Comparison of ENCODE assay signal across 16 cellular contexts in genomic region chr7:93949468-93949867, GRCh38. TPM values are rescaled to one million over a fixed set of nuclear protein-coding genes. Genes with fewer than 3 reads are reported as not detected.
DNase-seq lines count a peak whose midpoint lies in the region; ATAC-seq, FAIRE-seq and TF ChIP-seq lines count a peak whose summit lies in the region.
"Had no signal": no experiment of that assay in that cellular context is flagged by ENCODE, and none has a peak within 500 bp of the region (broad histone marks: within the 10 kb centered on the region; RNA-seq: fewer than 3 reads in every experiment).

No MANE protein-coding gene starts in this region.

- no peaks in the 10 kb centered on the region for H3K9me3 ChIP-seq in mesodermal cell (ENCODE audit: control insufficient read depth, low read length)

- no peak overlapping the region for H3K4me3 ChIP-seq in BJ (ENCODE audit: low read depth, low read length)
- no peak overlapping the region for H3K4me3 ChIP-seq in mesodermal cell (ENCODE audit: extremely low read depth, insufficient read depth, low read length, poor library complexity, severe bottlenecking)

- no peaks in the 10 kb centered on the region for H3K27me3 ChIP-seq in BJ (ENCODE audit: control insufficient read depth, insufficient read depth, low read length)

- H3K4me1 ChIP-seq in mesodermal cell (ENCODE audit: control insufficient read depth, insufficient read depth, low read length, poor library complexity, severe bottlenecking) = peaks cover 16% of the 10 kb centered on the region

- peak overlapping the region; percentile 1 for H3K27ac ChIP-seq in mesodermal cell (ENCODE audit: low read depth, low read length, severe bottlenecking)
- H3K27ac ChIP-seq: epithelial cell of prostate had no signal

- FAIRE-seq in GM12891 (lab: Jason Lieb, UNC) = no peak

- CTCF ChIA-PET in BJ (lab: Yijun Ruan, JAX) = interaction anchor here (0.5 to 1.3 kb wide), 4 partner anchors 13 to 761 kb away, joined by 3 read pairs; no protein-coding TSS in a partner anchor
- CTCF ChIA-PET in GM10248 (lab: Yijun Ruan, JAX) = no interaction called here

- ATAC-seq in GM19463 (IDR thresholded peaks at IDR 0.05; ENCODE audit: unreplicated experiment) = no peak
- ATAC-seq: HCT116 had no signal

- H3K36me3 ChIP-seq in BJ (ENCODE audit: control insufficient read depth, insufficient read depth, low read length) = no peaks in the 10 kb centered on the region
- no peaks in the 10 kb centered on the region for H3K36me3 ChIP-seq in mesodermal cell (ENCODE audit: control insufficient read depth, insufficient read depth, low read length)

- POLR2A ChIA-PET in BJ (lab: Charles Lee) = no interaction called here
- POLR2A ChIA-PET in GM10248 (lab: Yijun Ruan, JAX) = no interaction called here

- WGBS in mesodermal cell (ENCODE audit: insufficient coverage in 2 of 2), 2 experiments = 57 to 70% methylated on average over 1 of the region's 1 CpG

- peak; percentile 89 for DNase-seq in BJ (ENCODE audit: low read depth)
- DNase-seq in NCI-H226 = peak; percentile 12
- peak; percentile 64 for DNase-seq in dedifferentiated amniotic fluid mesenchymal stem cell (ENCODE audit: extremely low spot score)
- no peak for DNase-seq in GM10248 (ENCODE audit: extremely low spot score)
- no peak for DNase-seq in GM12891 (ENCODE audit: insufficient read length, low spot score)
- no peak for DNase-seq in activated naive CD4-positive, alpha-beta T cell (lab: John Stamatoyannopoulos, UW)
- DNase-seq: anterior cingulate cortex; COR-L47; KBM-7; RPMI8226; stimulated activated CD4-positive, alpha-beta T cell treated with anti-CD3 and anti-CD28 coated beads, Interleukin-12 subunit alpha, Interleukin-12 subunit beta, amount 100 ng/mL, for 4 hours had no signal

- TF ChIP-seq POLR2A in GM12891 (IDR thresholded peaks at IDR 0.05; ENCODE audit: low read depth, low read length) = no peak

- TF ChIP-seq CTCF in BJ (IDR thresholded peaks at IDR 0.05; ENCODE audit: insufficient read depth, low read depth, low read length) (no peak), GM10248 (IDR thresholded peaks at IDR 0.05; ENCODE audit: control extremely low read depth, extremely low read depth, low read depth, missing control alignments) (no peak)

TF ChIP-seq in GM12891, 5 proteins besides CTCF, POLR2A, EP300 and RAD21:
- no peak for TF ChIP-seq POU2F2 (IDR thresholded peaks at IDR 0.05; ENCODE audit: low read depth, low read length)
- no peak for TF ChIP-seq POLR2AphosphoS5 (IDR thresholded peaks at IDR 0.05; ENCODE audit: low read depth, low read length)
- TF ChIP-seq PAX5 (IDR thresholded peaks at IDR 0.05; ENCODE audit: insufficient read depth, low read length, severe bottlenecking) = no peak
- TF ChIP-seq TAF1 (IDR thresholded peaks at IDR 0.05; ENCODE audit: low read depth, low read length) = no peak
- no peak for TF ChIP-seq SPI1 (IDR thresholded peaks at IDR 0.05; ENCODE audit: low read depth, low read length)

RNA-seq across cellular contexts. Expression of gene GNG11, which starts 27.9 kb away (rescaled TPM):
- 9.3 and 16.0 TPM in 2 replicates for polyA plus RNA-seq in BJ (2011; rRNA removed)
- 2.3 and 4.0 TPM in 2 replicates for polyA minus RNA-seq in BJ (2011; rRNA and poly(A)+ RNA removed)
- 49.7 TPM for polyA plus RNA-seq in mesodermal cell (2013, experiment 1 of 2)
- 41.9 TPM for polyA plus RNA-seq in mesodermal cell (2013, experiment 2 of 2)
- 1.3 TPM for polyA plus RNA-seq in GM12891 (2012; ENCODE audit: low read depth, missing spikeins)

RNA-seq across cellular contexts. Expression of gene GNGT1, which starts 43.1 kb away (rescaled TPM):
- polyA plus RNA-seq in BJ (2011; rRNA removed) = not detected in 2 replicates
- polyA minus RNA-seq in BJ (2011; rRNA and poly(A)+ RNA removed) = not detected in 2 replicates
- polyA plus RNA-seq in mesodermal cell (2013, experiment 1 of 2) = not detected
- polyA plus RNA-seq in mesodermal cell (2013, experiment 2 of 2) = not detected
- not detected for polyA plus RNA-seq in GM12891 (2012; ENCODE audit: low read depth, missing spikeins)
- polyA plus RNA-seq: neural cell had no signal

RNA-seq across cellular contexts. Expression of gene BET1, which starts 54.7 kb away (rescaled TPM):
- 26.3 and 32.6 TPM in 2 replicates for polyA plus RNA-seq in BJ (2011; rRNA removed)
- polyA minus RNA-seq in BJ (2011; rRNA and poly(A)+ RNA removed) = 3.9 and 8.9 TPM in 2 replicates
- 38.5 TPM for polyA plus RNA-seq in mesodermal cell (2013, experiment 1 of 2)
- 42.8 TPM for polyA plus RNA-seq in mesodermal cell (2013, experiment 2 of 2)
- 9.7 TPM for polyA plus RNA-seq in GM12891 (2012; ENCODE audit: low read depth, missing spikeins)

RNA-seq across cellular contexts. Expression of gene TFPI2, which starts 58.9 kb away (rescaled TPM):
- 113 and 143 TPM in 2 replicates for polyA plus RNA-seq in BJ (2011; rRNA removed)
- 11.1 and 22.0 TPM in 2 replicates for polyA minus RNA-seq in BJ (2011; rRNA and poly(A)+ RNA removed)
- 36.8 TPM for polyA plus RNA-seq in mesodermal cell (2013, experiment 1 of 2)
- polyA plus RNA-seq in mesodermal cell (2013, experiment 2 of 2) = 31.2 TPM
- polyA plus RNA-seq in GM12891 (2012; ENCODE audit: low read depth, missing spikeins) = 0.94 TPM

Comparison
In these comparisons a context has a peak if more than half of its experiments do, and no peak if none do; other contexts are left out.
1. DNase-seq: peak in BJ (single experiment), NCI-H226 (single experiment) and dedifferentiated amniotic fluid mesenchymal stem cell (single experiment); none in GM10248 (single experiment), GM12891 (single experiment) and activated naive CD4-positive, alpha-beta T cell (0 of 4).